In genomic region chr21:36384885-36385232, GRCh38 we compare ENCODE assay signal across 9 cellular contexts. TPM values are rescaled to one million over a fixed set of nuclear protein-coding genes. Genes with fewer than 3 reads are reported as not detected.
DNase-seq lines count a peak whose midpoint lies in the region; ATAC-seq and TF ChIP-seq lines count a peak whose summit lies in the region.
"Had no signal": no experiment of that assay in that cellular context is flagged by ENCODE, and none has a peak within 500 bp of the region (broad histone marks: within the 10 kb centered on the region; RNA-seq: fewer than 3 reads in every experiment).

No MANE protein-coding gene starts in this region.

- 21 to 35% methylated on average over 7 to 8 of the region's 8 CpGs for WGBS in gastroesophageal sphincter (ENCODE audit: low coverage in 1 of 2), 2 donors
- WGBS in transverse colon (ENCODE audit: low coverage in 1 of 2), 2 donors: 36 to 49% methylated on average over 4 to 8 of the region's 8 CpGs

- H3K9me3 ChIP-seq in Peyer's patch (no peaks in the 10 kb centered on the region), gastroesophageal sphincter (no peaks in the 10 kb centered on the region), transverse colon (no peaks in the 10 kb centered on the region)

- H3K27ac ChIP-seq in Peyer's patch: peak overlapping the region in 1 of 4 donors; percentile 38
- no peak overlapping the region for H3K27ac ChIP-seq in gastroesophageal sphincter
- H3K27ac ChIP-seq in transverse colon: peak overlapping the region in 1 of 4 donors; percentile 70

- H3K36me3 Mint-ChIP-seq in activated naive CD4-positive, alpha-beta T cell treated with anti-CD3 and anti-CD28 coated beads, Interleukin-2, amount 50 U/mL, for 24 hours: peaks cover 2% of the 10 kb centered on the region

- TF ChIP-seq POLR2A in Peyer's patch (IDR thresholded peaks at IDR 0.05) (no peak), gastroesophageal sphincter (IDR thresholded peaks at IDR 0.05) (no peak), transverse colon (IDR thresholded peaks at IDR 0.05) (no peak)

- TF ChIP-seq CTCF in Peyer's patch (IDR thresholded peaks at IDR 0.05) (no peak), gastroesophageal sphincter (IDR thresholded peaks at IDR 0.05) (no peak), transverse colon (IDR thresholded peaks at IDR 0.05) (no peak)

- intact Hi-C loops in transverse colon (cut with DNase I; ENCODE audit: low total_unique reads): no loop called here

- H3K4me1 Mint-ChIP-seq in activated naive CD4-positive, alpha-beta T cell treated with anti-CD3 and anti-CD28 coated beads, Interleukin-2, amount 50 U/mL, for 24 hours: peaks cover 17% of the 10 kb centered on the region

- DNase-seq in activated naive CD4-positive, alpha-beta T cell (lab: John Stamatoyannopoulos, UW): no peak
- DNase-seq in Peyer's patch (no peak), transverse colon (no peak), SHP77 (lab: John Stamatoyannopoulos, UW) (no peak), NCI-H1417 (lab: John Stamatoyannopoulos, UW) (no peak), NCI-H2107 (lab: John Stamatoyannopoulos, UW) (no peak)

- H3K4me1 ChIP-seq in Peyer's patch (no peaks in the 10 kb centered on the region), gastroesophageal sphincter (peaks cover 0 to 15% (median 0%) of the 10 kb centered on the region in 3 donors), transverse colon (peaks cover 0 to 11% (median 9%) of the 10 kb centered on the region in 4 donors)

- H3K4me3 ChIP-seq in Peyer's patch: peak overlapping the region; percentile 56 to 74 (median 66)
- peak overlapping the region; percentile 41 to 82 for H3K4me3 ChIP-seq in gastroesophageal sphincter
- H3K4me3 ChIP-seq in transverse colon: peak overlapping the region in 3 of 4 donors; percentile 66 to 76 (median 75)

- TF ChIP-seq EP300 in gastroesophageal sphincter (IDR thresholded peaks at IDR 0.05) (no peak), transverse colon (IDR thresholded peaks at IDR 0.05; ENCODE audit: low read depth) (no peak)

- H3K27me3 ChIP-seq in Peyer's patch (no peaks in the 10 kb centered on the region), gastroesophageal sphincter (no peaks in the 10 kb centered on the region), transverse colon (no peaks in the 10 kb centered on the region)

- H3K9me3 Mint-ChIP-seq in activated naive CD4-positive, alpha-beta T cell treated with anti-CD3 and anti-CD28 coated beads, Interleukin-2, amount 50 U/mL, for 24 hours: no peaks in the 10 kb centered on the region
- H3K9me3 Mint-ChIP-seq: T-helper 1 cell treated with Interleukin-12 subunit alpha and Interleukin-12 subunit beta and Interleukin-4 antibody, amounts not matched to agents 30 μg/mL and 1 μg/mL, for 36 hours had no signal

- H3K27ac Mint-ChIP-seq in activated naive CD4-positive, alpha-beta T cell treated with anti-CD3 and anti-CD28 coated beads, Interleukin-2, amount 50 U/mL, for 24 hours: no peak overlapping the region
- H3K27ac Mint-ChIP-seq: T-helper 1 cell treated with Interleukin-12 subunit alpha and Interleukin-12 subunit beta and Interleukin-4 antibody, amounts not matched to agents 30 μg/mL and 1 μg/mL, for 36 hours had no signal

- in situ Hi-C loops in transverse colon (cut with MboI; ENCODE audit: low pct_ligation_motif_present in 1 of 4, low pct_unique_long_range_greater_than_20kb in 1 of 4, low sequenced_read_pairs in 3 of 4): no loop called here

- H3K36me3 ChIP-seq in Peyer's patch: no peaks in the 10 kb centered on the region
- H3K36me3 ChIP-seq in gastroesophageal sphincter: no peaks in the 10 kb centered on the region
- no peaks in the 10 kb centered on the region for H3K36me3 ChIP-seq in transverse colon

- ATAC-seq in gastroesophageal sphincter: no peak

- peak overlapping the region; percentile 51 for H3K4me3 Mint-ChIP-seq in activated naive CD4-positive, alpha-beta T cell treated with anti-CD3 and anti-CD28 coated beads, Interleukin-2, amount 50 U/mL, for 24 hours
- H3K4me3 Mint-ChIP-seq: T-helper 1 cell treated with Interleukin-12 subunit alpha and Interleukin-12 subunit beta and Interleukin-4 antibody, amounts not matched to agents 30 μg/mL and 1 μg/mL, for 36 hours had no signal

- no peaks in the 10 kb centered on the region for H3K27me3 Mint-ChIP-seq in activated naive CD4-positive, alpha-beta T cell treated with anti-CD3 and anti-CD28 coated beads, Interleukin-2, amount 50 U/mL, for 24 hours

RNA-seq across cellular contexts. Expression of gene CHAF1B, which starts 0.3 kb away (rescaled TPM):
- total RNA-seq in Peyer's patch (10 to 100 TPM in 1 of 4 donors, 1 to 10 TPM in 1, under 1 TPM in 2; 0.85 to 11.6 (median 1.3) TPM), gastroesophageal sphincter (1 to 10 TPM in 2 of 4 donors, under 1 TPM in 2; 0.31 to 2.1 (median 1.1) TPM), transverse colon (1 to 10 TPM in 1 of 4 donors, under 1 TPM in 3; 0.37 to 2.0 (median 0.73) TPM)
